In the genomic region with DNA sequence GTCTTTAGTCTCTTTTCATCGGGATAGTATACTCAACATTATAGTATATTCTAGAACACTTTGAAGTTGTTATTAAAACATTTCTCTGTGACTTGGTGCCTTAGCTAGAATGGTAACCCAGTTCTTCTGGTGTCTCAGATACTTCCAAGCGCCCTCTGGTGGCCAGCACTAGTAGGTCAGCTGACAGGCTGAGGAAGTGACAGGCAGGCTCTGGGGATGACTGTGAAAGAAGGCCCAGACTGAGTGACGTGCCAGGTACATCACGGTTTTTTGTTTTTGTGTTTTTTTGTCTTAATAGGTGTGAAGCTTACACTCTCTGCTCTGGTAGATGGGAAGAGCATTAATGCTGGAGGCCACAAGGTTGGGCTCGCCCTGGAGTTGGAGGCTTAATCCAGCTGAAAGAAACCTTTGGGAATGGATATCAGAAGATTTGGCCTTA, we compare ENCODE assay signal across 8 cellular contexts. TPM values are rescaled to one million over a fixed set of nuclear protein-coding genes. Genes with fewer than 3 reads are reported as not detected.
DNase-seq lines count a peak whose midpoint lies in the region; ATAC-seq and TF ChIP-seq lines count a peak whose summit lies in the region.

No MANE protein-coding gene starts in this region.

- H3K4me1 ChIP-seq in gastroesophageal sphincter (peaks cover 17 to 68% (median 21%) of the 10 kb centered on the region in 3 donors), upper lobe of left lung (peaks cover 41 to 56% (median 50%) of the 10 kb centered on the region in 4 donors)

- TF ChIP-seq CTCF in gastroesophageal sphincter (IDR thresholded peaks at IDR 0.05) (peak; percentile 84 to 97 (median 90)), upper lobe of left lung (IDR thresholded peaks at IDR 0.05) (peak; percentile 81 to 91 (median 87))

- H3K27me3 ChIP-seq in MG63 (no peaks in the 10 kb centered on the region), gastroesophageal sphincter (no peaks in the 10 kb centered on the region), upper lobe of left lung (no peaks in the 10 kb centered on the region)

- no peaks in the 10 kb centered on the region for H3K9me3 ChIP-seq in MG63
- H3K9me3 ChIP-seq in gastroesophageal sphincter, result no peaks in the 10 kb centered on the region
- H3K9me3 ChIP-seq in upper lobe of left lung, result no peaks in the 10 kb centered on the region

- peak overlapping the region in 3 of 4 donors; percentile 39 to 92 (median 46) for H3K27ac ChIP-seq in gastroesophageal sphincter
- peak overlapping the region in 2 of 4 donors; percentile 4 to 33 for H3K27ac ChIP-seq in upper lobe of left lung

- H3K4me3 ChIP-seq in MG63 (no peak overlapping the region), gastroesophageal sphincter (no peak overlapping the region), upper lobe of left lung (no peak overlapping the region)

- peaks cover 70% of the 10 kb centered on the region for H3K36me3 ChIP-seq in MG63
- H3K36me3 ChIP-seq in gastroesophageal sphincter, result peaks cover 0 to 39% of the 10 kb centered on the region in 2 donors
- peaks cover 0 to 46% (median 14%) of the 10 kb centered on the region in 4 donors for H3K36me3 ChIP-seq in upper lobe of left lung

- DNase-seq in DMS79 (lab: John Stamatoyannopoulos, UW) (peak; percentile 21), MG63 (peak; percentile 82), SK-MEL-5 (ENCODE audit: low read depth, low spot score) (peak; percentile 88), pons (ENCODE audit: low spot score) (peak; percentile 92), upper lobe of left lung (peak in 1 of 2 donors; percentile 95)
- peak; percentile 94 for DNase-seq in activated naive CD4-positive, alpha-beta T cell treated with Interleukin-2 at 50 U/mL for 16 hours

- 19 to 26% methylated on average over 5 of the region's 5 CpGs for WGBS in gastroesophageal sphincter (ENCODE audit: low coverage in 1 of 2), 2 donors
- WGBS in upper lobe of left lung, 2 donors, result 24 to 25% methylated on average over 5 of the region's 5 CpGs

- ATAC-seq in GM21825 (IDR thresholded peaks at IDR 0.05; ENCODE audit: unreplicated experiment) (peak; percentile 38), gastroesophageal sphincter (peak; percentile 35), upper lobe of left lung (ENCODE audit: low FRiP score in 2 of 2) (peak; percentile 59 to 67)

- TF ChIP-seq POLR2A in gastroesophageal sphincter (IDR thresholded peaks at IDR 0.05) (no peak), upper lobe of left lung (IDR thresholded peaks at IDR 0.05) (no peak)

- in situ Hi-C loops in SK-MEL-5 (cut with HindIII; ENCODE audit: low pct_unique_long_range_greater_than_20kb, low sequenced_read_pairs), result no loop called here

- TF ChIP-seq EP300 in gastroesophageal sphincter (IDR thresholded peaks at IDR 0.05), result no peak
- no peak for TF ChIP-seq EP300 in upper lobe of left lung (IDR thresholded peaks at IDR 0.05)

RNA-seq across cellular contexts. Expression of a gene that starts 5.1 kb away (rescaled TPM):
- 18.1 and 33.0 TPM in 2 replicates for total RNA-seq in MG63 (2014; rRNA removed; shearing (Covaris generic); ENCODE audit: low replicate concordance)
- 15.5 and 20.1 TPM in 2 replicates for total RNA-seq in SK-MEL-5 (2014; rRNA removed; shearing (Covaris generic))
- polyA plus RNA-seq in SK-MEL-5 (2015; cell fraction: cytosol; rRNA removed), result 21.9 and 32.1 TPM in 2 replicates
- polyA plus RNA-seq in SK-MEL-5 (2015; cell fraction: nucleus; rRNA removed), result 105 and 117 TPM in 2 replicates
- 10 to 100 TPM; 15.3 to 25.8 (median 21.6) TPM for total RNA-seq in gastroesophageal sphincter
- total RNA-seq in upper lobe of left lung, result 10 to 100 TPM; 28.0 to 56.6 (median 35.6) TPM

RNA-seq across cellular contexts. Expression of a gene that starts 20.0 kb away (rescaled TPM):
- 200 and 236 TPM in 2 replicates for total RNA-seq in MG63 (2014; rRNA removed; shearing (Covaris generic); ENCODE audit: low replicate concordance)
- 134 TPM in 2 replicates for total RNA-seq in SK-MEL-5 (2014; rRNA removed; shearing (Covaris generic))
- polyA plus RNA-seq in SK-MEL-5 (2015; cell fraction: cytosol; rRNA removed), result 109 and 145 TPM in 2 replicates
- polyA plus RNA-seq in SK-MEL-5 (2015; cell fraction: nucleus; rRNA removed), result 101 and 103 TPM in 2 replicates
- total RNA-seq in gastroesophageal sphincter (100 to 1,000 TPM; 199 to 283 (median 249) TPM), upper lobe of left lung (100 to 1,000 TPM in 3 of 6 donors, 10 to 100 TPM in 3; 54.5 to 137 (median 98.8) TPM)
